19 cellular contexts compared by ENCODE assay signal in genomic region chr3:99505200-99505599, GRCh38.
A peak's percentile ranks its signal among the peaks of the same experiment; 100 is the strongest.
DNase-seq lines count a peak whose midpoint lies in the region; ATAC-seq, FAIRE-seq and TF ChIP-seq lines count a peak whose summit lies in the region.
"Had no signal": no experiment of that assay in that cellular context is flagged by ENCODE, and none has a peak within 500 bp of the region (broad histone marks: within the 10 kb centered on the region; RNA-seq: fewer than 3 reads in every experiment).

No MANE protein-coding gene starts in this region.

- TF ChIP-seq POLR2A in GM12878 (IDR thresholded peaks at IDR 0.05; ENCODE audit: low read depth, low read length) = no peak

- FAIRE-seq in GM12878 (lab: Jason Lieb, UNC) = no peak
- FAIRE-seq: A204.1 had no signal

- intact Hi-C loops in GM12878 (cut with micrococcal nuclease; ENCODE audit: unreplicated experiment) = loop anchor here (1.0 to 10.0 kb wide), 2 partner anchors 87 to 680 kb away; no protein-coding TSS in a partner anchor

- in situ Hi-C loops in GM12878 (cut with MboI) = no loop called here

- ATAC-seq in GM19395 (IDR thresholded peaks at IDR 0.05; ENCODE audit: unreplicated experiment) (peak; percentile 28), HG03159 (IDR thresholded peaks at IDR 0.05; ENCODE audit: unreplicated experiment) (peak; percentile 43), GM12878 (peak; percentile 82), HG03280 (IDR thresholded peaks at IDR 0.05; ENCODE audit: unreplicated experiment) (no peak)
- ATAC-seq: GM23338 had no signal

- H3K4me1 ChIP-seq in ACC112 (ENCODE audit: control insufficient read depth, insufficient read depth, low read length, unreplicated experiment) (peaks cover 56% of the 10 kb centered on the region), GM12878 (ENCODE audit: control insufficient read depth, insufficient read depth, low read length) (peaks cover 6% of the 10 kb centered on the region; the same call in 1 of the 2 replicates)

- no peak for DNase-seq in GM12878 (ENCODE audit: low read depth, low spot score)
- DNase-seq in caudate nucleus (lab: John Stamatoyannopoulos, UW) = no peak
- DNase-seq in T-helper 1 cell = no peak
- DNase-seq in HuH-7 (ENCODE audit: low spot score) = no peak
- DNase-seq: activated CD4-positive, alpha-beta T cell treated with anti-CD3 and anti-CD28 coated beads, Interleukin-2, amount 50 U/mL, for 1 hour; effector CD8-positive, alpha-beta T cell; GF-D8; NCI-H146; NCI-H524; occipital lobe; RPMI8226 had no signal

- no peaks in the 10 kb centered on the region for H4K20me1 ChIP-seq in GM12878 (ENCODE audit: control insufficient read depth, insufficient read depth)

- H3K9ac ChIP-seq in GM12878 (ENCODE audit: control insufficient read depth, insufficient read depth, low read length) = no peak overlapping the region

- peak overlapping the region; percentile 50; the same call in 1 of the 2 replicates for H3K4me2 ChIP-seq in GM12878 (ENCODE audit: control insufficient read depth, insufficient read depth)
- H3K4me2 ChIP-seq: GM23338 had no signal

- no peak for TF ChIP-seq RAD21 in GM12878 (IDR thresholded peaks at IDR 0.05; ENCODE audit: insufficient read depth, low read depth, low read length)

- peak overlapping the region; percentile 33 for H3K4me3 ChIP-seq in ACC112 (ENCODE audit: low read depth, low read length)
- no peak overlapping the region for H3K4me3 ChIP-seq in GM12878
- H3K4me3 ChIP-seq: gastrocnemius medialis, GM23338, tibial nerve had no signal

- SMC1A ChIA-PET in GM12878 (lab: Charles Lee; ENCODE audit: uncharacterized antibody, unreplicated experiment) = interaction anchor here (0.7 to 14.1 kb wide), 5 partner anchors 26 to 94 kb away, joined by 3 to 270 read pairs (median 4); no protein-coding TSS in a partner anchor

- TF ChIP-seq EP300 in GM12878 (IDR thresholded peaks at IDR 0.05; ENCODE audit: borderline replicate concordance in 1 of 2, control insufficient read depth in 1 of 2, low read depth in 2 of 2, low read length in 2 of 2) = 0 out of 4 replicates have a peak, but pooled peaks of 1 of the 2 experiments have one; percentile 20

- H3K79me2 ChIP-seq in ACC112 (ENCODE audit: control insufficient read depth, insufficient read depth, low read length, unreplicated experiment) = no peaks in the 10 kb centered on the region
- H3K79me2 ChIP-seq in GM12878 (ENCODE audit: control insufficient read depth, insufficient read depth, low read length) = no peaks in the 10 kb centered on the region

- H3K36me3 ChIP-seq in ACC112 (ENCODE audit: insufficient read depth, low read length) = no peaks in the 10 kb centered on the region
- H3K36me3 ChIP-seq in GM12878 (ENCODE audit: control insufficient read depth in 2 of 2, insufficient read depth in 2 of 2, low read length in 1 of 2) = no peaks in the 10 kb centered on the region
- H3K36me3 ChIP-seq: gastrocnemius medialis, tibial nerve had no signal

- peak overlapping the region; percentile 90 for H3K27ac ChIP-seq in ACC112 (ENCODE audit: low read depth, low read length)
- peak overlapping the region; percentile 41 for H3K27ac ChIP-seq in GM12878 (ENCODE audit: control insufficient read depth, insufficient read depth)
- H3K27ac ChIP-seq in caudate nucleus (ENCODE audit: low read depth, low read length) = no peak overlapping the region
- H3K27ac ChIP-seq: gastrocnemius medialis had no signal

- H2AFZ ChIP-seq in ACC112 (ENCODE audit: low read length, unreplicated experiment) (no peak overlapping the region), GM12878 (ENCODE audit: control insufficient read depth, low read depth, low read length) (no peak overlapping the region; the same call in 1 of the 2 replicates)

- H3K27me3 ChIP-seq in ACC112 (ENCODE audit: insufficient read depth, low read length) (no peaks in the 10 kb centered on the region), GM12878 (replicated peaks in 1 of 2; ENCODE audit: control insufficient read depth in 2 of 2, insufficient read depth in 2 of 2, low read length in 1 of 2) (no peaks in the 10 kb centered on the region)
- H3K27me3 ChIP-seq: gastrocnemius medialis, tibial nerve had no signal

- CTCF ChIA-PET in GM12878 (lab: Yijun Ruan, JAX) = interaction anchor here (1.2 to 12.8 kb wide), 2 partner anchors 27 to 32 kb away, joined by 3 to 303 read pairs; no protein-coding TSS in a partner anchor

- POLR2A ChIA-PET in GM12878 (lab: Charles Lee) = no interaction called here

- BruUV-seq in GM12878 (replicated peaks; lab: Mats Ljungman, UMichigan) = no TSS peak

- RAD21 ChIA-PET in GM12878 (lab: Charles Lee; ENCODE audit: unreplicated experiment) = interaction anchor here (1.2 to 2.8 kb wide), 5 partner anchors 24 to 95 kb away, joined by 4 to 21 read pairs (median 8); no protein-coding TSS in a partner anchor

- 0% methylated on average over 1 of the region's 1 CpG for WGBS in GM12878 (ENCODE audit: insufficient coverage, insufficient replicate concordance, low lambda C conversion rate, missing lambda C conversion rate)

- no peaks in the 10 kb centered on the region for H3K9me3 ChIP-seq in GM12878 (replicated peaks; ENCODE audit: control insufficient read depth, insufficient read depth, low read length)
- H3K9me3 ChIP-seq: gastrocnemius medialis, tibial nerve had no signal

- no peak for TF ChIP-seq CTCF in GM12878 (IDR thresholded peaks at IDR 0.05 in 2 of 3, conservative IDR thresholded peaks at IDR 0.05 in 1 of 3; ENCODE audit: control insufficient read depth in 2 of 3, extremely low read depth in 1 of 3, insufficient read depth in 1 of 3, low read depth in 3 of 3, low read length in 3 of 3)

TF ChIP-seq in GM12878, 131 proteins besides CTCF, POLR2A, EP300 and RAD21 (continues in another document):
- peak; percentile 79 for TF ChIP-seq MEF2B (IDR thresholded peaks at IDR 0.05; ENCODE audit: partially characterized antibody, poor library complexity, severe bottlenecking)
- TF ChIP-seq ZNF274 (IDR thresholded peaks at IDR 0.05; ENCODE audit: insufficient read depth, insufficient read length) = no peak
- TF ChIP-seq FOS (IDR thresholded peaks at IDR 0.05; ENCODE audit: borderline replicate concordance, extremely low read depth, insufficient read length) = no peak
- peak; percentile 47; the same call in 1 of the 2 replicates for TF ChIP-seq RUNX3 (IDR thresholded peaks at IDR 0.05; ENCODE audit: low read length)
- peak; percentile 32; the same call in 1 of the 2 replicates for TF ChIP-seq PKNOX1 (IDR thresholded peaks at IDR 0.05)
- TF ChIP-seq NFXL1 (IDR thresholded peaks at IDR 0.05; ENCODE audit: borderline replicate concordance) = no peak
- TF ChIP-seq, protein P1, sequence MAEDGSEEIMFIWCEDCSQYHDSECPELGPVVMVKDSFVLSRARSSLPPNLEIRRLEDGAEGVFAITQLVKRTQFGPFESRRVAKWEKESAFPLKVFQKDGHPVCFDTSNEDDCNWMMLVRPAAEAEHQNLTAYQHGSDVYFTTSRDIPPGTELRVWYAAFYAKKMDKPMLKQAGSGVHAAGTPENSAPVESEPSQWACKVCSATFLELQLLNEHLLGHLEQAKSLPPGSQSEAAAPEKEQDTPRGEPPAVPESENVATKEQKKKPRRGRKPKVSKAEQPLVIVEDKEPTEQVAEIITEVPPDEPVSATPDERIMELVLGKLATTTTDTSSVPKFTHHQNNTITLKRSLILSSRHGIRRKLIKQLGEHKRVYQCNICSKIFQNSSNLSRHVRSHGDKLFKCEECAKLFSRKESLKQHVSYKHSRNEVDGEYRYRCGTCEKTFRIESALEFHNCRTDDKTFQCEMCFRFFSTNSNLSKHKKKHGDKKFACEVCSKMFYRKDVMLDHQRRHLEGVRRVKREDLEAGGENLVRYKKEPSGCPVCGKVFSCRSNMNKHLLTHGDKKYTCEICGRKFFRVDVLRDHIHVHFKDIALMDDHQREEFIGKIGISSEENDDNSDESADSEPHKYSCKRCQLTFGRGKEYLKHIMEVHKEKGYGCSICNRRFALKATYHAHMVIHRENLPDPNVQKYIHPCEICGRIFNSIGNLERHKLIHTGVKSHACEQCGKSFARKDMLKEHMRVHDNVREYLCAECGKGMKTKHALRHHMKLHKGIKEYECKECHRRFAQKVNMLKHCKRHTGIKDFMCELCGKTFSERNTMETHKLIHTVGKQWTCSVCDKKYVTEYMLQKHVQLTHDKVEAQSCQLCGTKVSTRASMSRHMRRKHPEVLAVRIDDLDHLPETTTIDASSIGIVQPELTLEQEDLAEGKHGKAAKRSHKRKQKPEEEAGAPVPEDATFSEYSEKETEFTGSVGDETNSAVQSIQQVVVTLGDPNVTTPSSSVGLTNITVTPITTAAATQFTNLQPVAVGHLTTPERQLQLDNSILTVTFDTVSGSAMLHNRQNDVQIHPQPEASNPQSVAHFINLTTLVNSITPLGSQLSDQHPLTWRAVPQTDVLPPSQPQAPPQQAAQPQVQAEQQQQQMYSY (CRISPR knock-in tag; IDR thresholded peaks at IDR 0.05) = no peak
- TF ChIP-seq POLR2AphosphoS5 (IDR thresholded peaks at IDR 0.05; ENCODE audit: low read length) = no peak
- no peak for TF ChIP-seq CEBPB (IDR thresholded peaks at IDR 0.05; ENCODE audit: borderline replicate concordance in 1 of 2, low read depth in 2 of 2, low read length in 2 of 2)
- no peak for TF ChIP-seq FOXM1 (IDR thresholded peaks at IDR 0.05; ENCODE audit: low read depth, low read length)
- no peak for TF ChIP-seq BACH1 (IDR thresholded peaks at IDR 0.05; ENCODE audit: borderline replicate concordance)
- no peak for TF ChIP-seq ZNF384 (IDR thresholded peaks at IDR 0.05; ENCODE audit: borderline replicate concordance, low read depth, low read length)
- TF ChIP-seq CREB1 (IDR thresholded peaks at IDR 0.05; ENCODE audit: low read depth) = no peak
- no peak for TF ChIP-seq EZH2 (IDR thresholded peaks at IDR 0.05; ENCODE audit: borderline replicate concordance, control insufficient read depth, low read depth, low read length)
- TF ChIP-seq ZNF24 (IDR thresholded peaks at IDR 0.05) = peak; percentile 71
